In genomic region chr11:11841605-11842425, GRCh38 we compare ENCODE assay signal across 9 cellular contexts. TPM values are rescaled to one million over a fixed set of nuclear protein-coding genes. Genes with fewer than 3 reads are reported as not detected.
DNase-seq lines count a peak whose midpoint lies in the region; ATAC-seq, FAIRE-seq and TF ChIP-seq lines count a peak whose summit lies in the region.
"Had no signal": no experiment of that assay in that cellular context is flagged by ENCODE, and none has a peak within 500 bp of the region (broad histone marks: within the 10 kb centered on the region; RNA-seq: fewer than 3 reads in every experiment).

A gene with protein sequence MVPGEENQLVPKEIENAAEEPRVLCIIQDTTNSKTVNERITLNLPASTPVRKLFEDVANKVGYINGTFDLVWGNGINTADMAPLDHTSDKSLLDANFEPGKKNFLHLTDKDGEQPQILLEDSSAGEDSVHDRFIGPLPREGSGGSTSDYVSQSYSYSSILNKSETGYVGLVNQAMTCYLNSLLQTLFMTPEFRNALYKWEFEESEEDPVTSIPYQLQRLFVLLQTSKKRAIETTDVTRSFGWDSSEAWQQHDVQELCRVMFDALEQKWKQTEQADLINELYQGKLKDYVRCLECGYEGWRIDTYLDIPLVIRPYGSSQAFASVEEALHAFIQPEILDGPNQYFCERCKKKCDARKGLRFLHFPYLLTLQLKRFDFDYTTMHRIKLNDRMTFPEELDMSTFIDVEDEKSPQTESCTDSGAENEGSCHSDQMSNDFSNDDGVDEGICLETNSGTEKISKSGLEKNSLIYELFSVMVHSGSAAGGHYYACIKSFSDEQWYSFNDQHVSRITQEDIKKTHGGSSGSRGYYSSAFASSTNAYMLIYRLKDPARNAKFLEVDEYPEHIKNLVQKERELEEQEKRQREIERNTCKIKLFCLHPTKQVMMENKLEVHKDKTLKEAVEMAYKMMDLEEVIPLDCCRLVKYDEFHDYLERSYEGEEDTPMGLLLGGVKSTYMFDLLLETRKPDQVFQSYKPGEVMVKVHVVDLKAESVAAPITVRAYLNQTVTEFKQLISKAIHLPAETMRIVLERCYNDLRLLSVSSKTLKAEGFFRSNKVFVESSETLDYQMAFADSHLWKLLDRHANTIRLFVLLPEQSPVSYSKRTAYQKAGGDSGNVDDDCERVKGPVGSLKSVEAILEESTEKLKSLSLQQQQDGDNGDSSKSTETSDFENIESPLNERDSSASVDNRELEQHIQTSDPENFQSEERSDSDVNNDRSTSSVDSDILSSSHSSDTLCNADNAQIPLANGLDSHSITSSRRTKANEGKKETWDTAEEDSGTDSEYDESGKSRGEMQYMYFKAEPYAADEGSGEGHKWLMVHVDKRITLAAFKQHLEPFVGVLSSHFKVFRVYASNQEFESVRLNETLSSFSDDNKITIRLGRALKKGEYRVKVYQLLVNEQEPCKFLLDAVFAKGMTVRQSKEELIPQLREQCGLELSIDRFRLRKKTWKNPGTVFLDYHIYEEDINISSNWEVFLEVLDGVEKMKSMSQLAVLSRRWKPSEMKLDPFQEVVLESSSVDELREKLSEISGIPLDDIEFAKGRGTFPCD (N-terminal part only) (plus strand): TSS chr11:11841972. CDS start chr11:11842186, 214 bp downstream.

- H3K36me3 ChIP-seq in bronchial epithelial cell (ENCODE audit: control insufficient read depth, insufficient read depth, low read length), result no peaks in the 10 kb centered on the region

- no peaks in the 10 kb centered on the region for H3K27me3 ChIP-seq in bronchial epithelial cell (ENCODE audit: control insufficient read depth, insufficient read depth, low read length)

- peak; percentile 69 for TF ChIP-seq CTCF in AG09309 (IDR thresholded peaks at IDR 0.05; ENCODE audit: control insufficient read depth, insufficient read depth, low read depth, low read length, missing control alignments)
- TF ChIP-seq CTCF in WI38 (IDR thresholded peaks at IDR 0.05; ENCODE audit: low read depth, low read length), result peak; percentile 59; the same call in 1 of the 2 replicates
- peak; percentile 72 for TF ChIP-seq CTCF in bronchial epithelial cell (IDR thresholded peaks at IDR 0.05; ENCODE audit: insufficient read depth, low read length, severe bottlenecking)

- peak; percentile 76 for ATAC-seq in GM18909 (IDR thresholded peaks at IDR 0.05; ENCODE audit: poor library complexity, unreplicated experiment)
- ATAC-seq in HG03139 (IDR thresholded peaks at IDR 0.05; ENCODE audit: unreplicated experiment), result peak; percentile 68

- no peak for DNase-seq in AG09309 (ENCODE audit: low read depth)
- DNase-seq in NCI-H2196 (lab: John Stamatoyannopoulos, UW; ENCODE audit: unreplicated experiment), result peak; percentile 91
- peak; percentile 57 for DNase-seq in bronchial epithelial cell (ENCODE audit: low read depth)
- peak; percentile 87 for DNase-seq in inferior parietal cortex (ENCODE audit: extremely low spot score)
- DNase-seq in stimulated activated CD4-positive, alpha-beta T cell treated with anti-CD3 and anti-CD28 coated beads, Interleukin-12 subunit alpha, Interleukin-12 subunit beta, amount 100 ng/mL, for 24 hours (ENCODE audit: low read depth in 2 of 2), result peak; percentile 82 to 91

- H3K4me3 ChIP-seq in AG09309 (ENCODE audit: control insufficient read depth, low read depth, low read length), result peak within 1 kb of the TSS; percentile 80
- peak within 1 kb of the TSS; percentile 77 for H3K4me3 ChIP-seq in WI38 (ENCODE audit: low read depth, low read length)
- peak within 1 kb of the TSS; percentile 66 for H3K4me3 ChIP-seq in bronchial epithelial cell (ENCODE audit: low read depth, low read length)

- no peak for FAIRE-seq in bronchial epithelial cell (lab: Jason Lieb, UNC)
- FAIRE-seq: TTC549 had no signal

RNA-seq across cellular contexts. Expression of the gene that starts here (rescaled TPM):
- 54.0 and 73.2 TPM in 2 replicates for total RNA-seq in bronchial epithelial cell
